Comparison of ENCODE assay signal across 8 cellular contexts in genomic region chr1:246567258-246568235, GRCh38. TPM values are rescaled to one million over a fixed set of nuclear protein-coding genes. Genes with fewer than 3 reads are reported as not detected.
DNase-seq lines count a peak whose midpoint lies in the region; ATAC-seq, FAIRE-seq and TF ChIP-seq lines count a peak whose summit lies in the region.

No MANE protein-coding gene starts in this region.

- H3K79me2 ChIP-seq in H1 (ENCODE audit: control insufficient read depth in 1 of 2, insufficient read depth in 2 of 2, low read length in 2 of 2) (peaks cover 7 to 75% of the 10 kb centered on the region in 2 experiments), neural cell (replicated peaks; ENCODE audit: insufficient read depth, low read length) (peaks cover 56% of the 10 kb centered on the region)

- H3K36me3 ChIP-seq in H1 (ENCODE audit: control insufficient read depth in 2 of 4, insufficient read depth in 4 of 4, low read length in 3 of 4) (peaks cover 0 to 8% (median 2%) of the 10 kb centered on the region in 4 experiments; a peak in 2 of 8 replicates), neural cell (ENCODE audit: insufficient read depth, low read length) (no peaks in the 10 kb centered on the region)

- no peak for FAIRE-seq in H1 (lab: Jason Lieb, UNC)

- H3K4me1 ChIP-seq in H1 (replicated peaks in 1 of 4; ENCODE audit: control insufficient read depth in 3 of 4, insufficient read depth in 4 of 4, low read length in 3 of 4) = peaks cover 0 to 5% (median 2%) of the 10 kb centered on the region in 4 experiments; a peak in 2 of 7 replicates

- peak overlapping the region in 2 of 4 experiments; percentile 55 to 84; a peak in 4 of 7 replicates for H3K9ac ChIP-seq in H1 (replicated peaks in 1 of 4; ENCODE audit: extremely low read depth in 1 of 4, low read depth in 3 of 4, low read length in 3 of 4)
- peak overlapping the region; percentile 87 for H3K9ac ChIP-seq in neural cell (ENCODE audit: low read length)

- TF ChIP-seq RAD21 in H1 (IDR thresholded peaks at IDR 0.05 in 1 of 2, conservative IDR thresholded peaks at IDR 0.05 in 1 of 2; ENCODE audit: low read depth in 2 of 2, low read length in 2 of 2) (no peak), neural cell (conservative IDR thresholded peaks at IDR 0.05) (no peak)

- no peaks in the 10 kb centered on the region; the same call in 1 of the 2 replicates for H3K79me1 ChIP-seq in H1 (ENCODE audit: low read depth, low read length)

- CTCF ChIA-PET in AG04449 (lab: Yijun Ruan, JAX) = interaction anchor here (0.9 to 1.4 kb wide), 7 partner anchors 8 to 128 kb away, joined by 3 to 5 read pairs (median 4); no protein-coding TSS in a partner anchor
- CTCF ChIA-PET in H1 (lab: Charles Lee; ENCODE audit: partially characterized antibody) = interaction anchor here (0.6 to 1.8 kb wide), 3 partner anchors 78 to 1368 kb away, joined by 3 to 7 read pairs (median 5); no protein-coding TSS in a partner anchor
- CTCF ChIA-PET in GM10248 (lab: Yijun Ruan, JAX) = interaction anchor here (1.5 to 2.5 kb wide), 2 partner anchors 11 to 122 kb away, joined by 4 to 8 read pairs; no protein-coding TSS in a partner anchor

- DNase-seq in AG04449 (ENCODE audit: low read depth, low spot score) = peak; percentile 75
- no peak for DNase-seq in GM12864 (ENCODE audit: low read depth)
- peak; percentile 44 for DNase-seq in SK-N-DZ (ENCODE audit: low spot score)
- no peak for DNase-seq in H1 (ENCODE audit: low read depth in 1 of 2, low spot score in 2 of 2)
- DNase-seq in GM10248 (ENCODE audit: extremely low spot score) = no peak
- DNase-seq in germinal center (ENCODE audit: low spot score) = no peak

- no peaks in the 10 kb centered on the region for H3K9me2 ChIP-seq in neural cell (ENCODE audit: insufficient read depth, low read length)

- ATAC-seq in GM18858 (IDR thresholded peaks at IDR 0.05; ENCODE audit: unreplicated experiment) = no peak

- H4K91ac ChIP-seq in H1 (replicated peaks; ENCODE audit: insufficient read length, low read length) = no peak overlapping the region

- no peak for TF ChIP-seq CTCF in AG04449 (IDR thresholded peaks at IDR 0.05; ENCODE audit: insufficient read depth, low read length, missing control alignments)
- TF ChIP-seq CTCF in GM12864 (IDR thresholded peaks at IDR 0.05; ENCODE audit: low read depth, low read length, missing control alignments) = no peak
- no peak for TF ChIP-seq CTCF in H1 (IDR thresholded peaks at IDR 0.05; ENCODE audit: control extremely low read depth in 1 of 3, insufficient read depth in 1 of 3, low read depth in 1 of 3, low read length in 3 of 3)
- no peak for TF ChIP-seq CTCF in neural cell (IDR thresholded peaks at IDR 0.05; ENCODE audit: poor library complexity, severe bottlenecking)
- TF ChIP-seq CTCF in GM10248 (IDR thresholded peaks at IDR 0.05; ENCODE audit: control extremely low read depth, extremely low read depth, low read depth, missing control alignments) = no peak

- no peaks in the 10 kb centered on the region for H3K23me2 ChIP-seq in H1 (ENCODE audit: low read depth, low read length)

- H3K4me3 ChIP-seq in AG04449 (ENCODE audit: low read depth, low read length) (peak overlapping the region; percentile 92), GM12864 (ENCODE audit: low read depth, low read length) (peak overlapping the region; percentile 92), H1 (ENCODE audit: extremely low read depth in 1 of 4, insufficient read depth in 2 of 4, low read depth in 3 of 4, low read length in 4 of 4) (peak overlapping the region; percentile 81 to 98 (median 96)), neural cell (ENCODE audit: low read length) (peak overlapping the region; percentile 92)

- H4K8ac ChIP-seq in H1 (ENCODE audit: extremely low read depth, insufficient read depth, low read length) = no peak overlapping the region

- TF ChIP-seq POLR2A in H1 (IDR thresholded peaks at IDR 0.05; ENCODE audit: control extremely low read depth in 1 of 2, low read depth in 2 of 2, low read length in 2 of 2) = no peak

- no peak overlapping the region for H4K5ac ChIP-seq in H1 (ENCODE audit: insufficient read length, low read depth, low read length)

- H2BK120ac ChIP-seq in H1 (replicated peaks; ENCODE audit: low read depth, low read length) = no peak overlapping the region

- no peak overlapping the region for H2BK20ac ChIP-seq in H1 (ENCODE audit: low read length)

- H2AFZ ChIP-seq in H1 (ENCODE audit: low read length) = 0 out of 2 replicates have a peak overlapping the region, but pooled peaks have one; percentile 95
- peak overlapping the region; percentile 61 for H2AFZ ChIP-seq in neural cell (ENCODE audit: low read depth, low read length)

- H2BK15ac ChIP-seq in H1 (ENCODE audit: low read length) = no peak overlapping the region

- H3K14ac ChIP-seq in H1 (ENCODE audit: insufficient read length) = no peak overlapping the region

- no peak overlapping the region for H2BK12ac ChIP-seq in H1 (ENCODE audit: low read depth, low read length)

- H3K27ac ChIP-seq in H1 (ENCODE audit: low read depth, low read length) (no peak overlapping the region), neural cell (ENCODE audit: low read length) (peak overlapping the region; percentile 90)

- no peak overlapping the region for H3K18ac ChIP-seq in H1 (ENCODE audit: extremely low read depth, low read length)

- no peak for TF ChIP-seq EP300 in H1 (IDR thresholded peaks at IDR 0.05; ENCODE audit: borderline replicate concordance in 1 of 2, low read depth in 2 of 2, low read length in 2 of 2)
- TF ChIP-seq EP300 in neural cell (conservative IDR thresholded peaks at IDR 0.05; ENCODE audit: poor library complexity, severe bottlenecking) = no peak

- WGBS in H1 (ENCODE audit: extremely low coverage in 1 of 2, insufficient coverage in 1 of 2, insufficient read length in 1 of 2, insufficient replicate concordance in 2 of 2, low coverage in 1 of 2, low lambda C conversion rate in 2 of 2, missing lambda C conversion rate in 1 of 2), 2 experiments = 35% methylated on average over 13 of the region's 13 CpGs; no CpG with 5 or more reads in 1 of the 2 experiments

- H3K4ac ChIP-seq in H1 (replicated peaks; ENCODE audit: insufficient read length, low read depth, low read length) = no peak overlapping the region

- POLR2A ChIA-PET in AG04449 (lab: Yijun Ruan, JAX) = interaction anchor here (0.8 to 2.7 kb wide), 3 partner anchors 11 to 65 kb away, joined by 3 to 9 read pairs (median 4); no protein-coding TSS in a partner anchor
- POLR2A ChIA-PET in H1 (lab: Charles Lee; ENCODE audit: partially characterized antibody) = interaction anchor here (1.8 to 2.6 kb wide), 3 partner anchors 10 to 61 kb away, joined by 3 to 7 read pairs (median 7); partner anchors contain the start of gene SMYD3
- POLR2A ChIA-PET in GM10248 (lab: Yijun Ruan, JAX) = interaction anchor here (1.6 kb wide), 1 partner anchor 12 kb away, joined by 11 read pairs; no protein-coding TSS in a partner anchor

- no peak overlapping the region for H2AK5ac ChIP-seq in H1 (ENCODE audit: low read depth, low read length)

- H3K56ac ChIP-seq in H1 (replicated peaks; ENCODE audit: insufficient read length, low read depth, low read length) = no peak overlapping the region

- H3K4me2 ChIP-seq in H1 (ENCODE audit: insufficient read depth in 1 of 2, low read depth in 2 of 2, low read length in 2 of 2) (peak overlapping the region; percentile 60 to 72), neural cell (ENCODE audit: low read length) (peak overlapping the region; percentile 71)

- no peaks in the 10 kb centered on the region for H3F3A ChIP-seq in neural cell (ENCODE audit: insufficient read depth, low read length, poor library complexity, severe bottlenecking)

- H3K9me3 ChIP-seq in H1 (ENCODE audit: insufficient read depth in 2 of 2, low read depth in 1 of 2, low read length in 1 of 2) (no peaks in the 10 kb centered on the region), neural cell (ENCODE audit: low read length) (no peaks in the 10 kb centered on the region)

- no peak overlapping the region for H3K23ac ChIP-seq in H1 (ENCODE audit: insufficient read length)

- H3K27me3 ChIP-seq in H1 (replicated peaks in 1 of 4; ENCODE audit: control insufficient read depth in 3 of 4, extremely low read depth in 1 of 4, insufficient read depth in 3 of 4, low read length in 3 of 4) (no peaks in the 10 kb centered on the region), neural cell (ENCODE audit: insufficient read depth, low read depth, low read length) (no peaks in the 10 kb centered on the region)

- no peak overlapping the region for H2BK5ac ChIP-seq in H1 (ENCODE audit: low read depth, low read length)

- peaks cover 0 to 5% of the 10 kb centered on the region in 2 experiments for H4K20me1 ChIP-seq in H1 (replicated peaks in 1 of 2; ENCODE audit: control insufficient read depth in 1 of 2, insufficient read depth in 2 of 2, low read length in 2 of 2)
- H4K20me1 ChIP-seq in neural cell (ENCODE audit: insufficient read depth) = no peaks in the 10 kb centered on the region

RNA-seq across cellular contexts. Expression of gene CNST, which starts 1.3 kb away (rescaled TPM):
- polyA plus RNA-seq in SK-N-DZ (2014; cell fraction: cytosol; rRNA removed) = 14.5 and 15.2 TPM in 2 replicates
- polyA plus RNA-seq in SK-N-DZ (2014; cell fraction: nucleus; rRNA removed) = 10.5 and 16.5 TPM in 2 replicates
- total RNA-seq in H1 (2021; fragmentation: NEBNext Ultra II Directional; extraction: Animal tissue kit (Norgen Biotek cat#: 25700)) = 21.3 TPM in 2 replicates
- polyA plus RNA-seq in H1 (2011; rRNA removed) (3.5 and 5.3 TPM in 2 replicates), neural cell (23.7 and 26.3 TPM in 2 replicates)
- 6.3 TPM for polyA plus RNA-seq in H1 (2011; cell fraction: cytosol; rRNA removed)
- 5.5 TPM for polyA plus RNA-seq in H1 (2011; cell fraction: nucleus; rRNA removed)
- polyA plus RNA-seq in H1 (2012, experiment 1 of 2) = 7.6 to 12.5 TPM (median 10.6 TPM) in 4 replicates
- 0.63 TPM for polyA plus RNA-seq in H1 (2012, experiment 2 of 2)
- 9.6 TPM for polyA plus RNA-seq in H1 (2013, experiment 1 of 2)
- 11.0 TPM for polyA plus RNA-seq in H1 (2013, experiment 2 of 2)
- 22.7 and 26.2 TPM in 2 replicates for polyA minus RNA-seq in H1 (2011; rRNA and poly(A)+ RNA removed)
- 11.8 TPM for polyA minus RNA-seq in H1 (2011; cell fraction: cytosol; rRNA and poly(A)+ RNA removed)
- 16.9 TPM for polyA minus RNA-seq in H1 (2011; cell fraction: nucleus; rRNA and poly(A)+ RNA removed)
- 56.1 and 57.5 TPM in 2 replicates for polyA minus RNA-seq in neural cell

RNA-seq across cellular contexts. Expression of gene TFB2M, which starts 1.5 kb away (rescaled TPM):
- polyA plus RNA-seq in SK-N-DZ (2014; cell fraction: cytosol; rRNA removed) = 22.9 and 24.7 TPM in 2 replicates
- 16.9 and 17.9 TPM in 2 replicates for polyA plus RNA-seq in SK-N-DZ (2014; cell fraction: nucleus; rRNA removed)
- total RNA-seq in H1 (2021; fragmentation: NEBNext Ultra II Directional; extraction: Animal tissue kit (Norgen Biotek cat#: 25700)) = 20.5 and 22.0 TPM in 2 replicates
- polyA plus RNA-seq in H1 (2011; rRNA removed) (6.9 and 10.4 TPM in 2 replicates), neural cell (15.0 and 19.2 TPM in 2 replicates)
- polyA plus RNA-seq in H1 (2011; cell fraction: cytosol; rRNA removed) = 14.1 TPM
- polyA plus RNA-seq in H1 (2011; cell fraction: nucleus; rRNA removed) = 7.5 TPM
- polyA plus RNA-seq in H1 (2012, experiment 1 of 2) = 11.9 to 20.8 TPM (median 14.0 TPM) in 4 replicates
- 2.5 TPM for polyA plus RNA-seq in H1 (2012, experiment 2 of 2)
- polyA plus RNA-seq in H1 (2013, experiment 1 of 2) = 16.2 TPM
- 16.4 TPM for polyA plus RNA-seq in H1 (2013, experiment 2 of 2)
- 6.2 and 7.3 TPM in 2 replicates for polyA minus RNA-seq in H1 (2011; rRNA and poly(A)+ RNA removed)
- 6.2 TPM for polyA minus RNA-seq in H1 (2011; cell fraction: cytosol; rRNA and poly(A)+ RNA removed)
- 9.0 TPM for polyA minus RNA-seq in H1 (2011; cell fraction: nucleus; rRNA and poly(A)+ RNA removed)
- 17.0 and 17.6 TPM in 2 replicates for polyA minus RNA-seq in neural cell

Comparison
In these comparisons a context has a peak if more than half of its experiments do, and no peak if none do; other contexts are left out.
1. DNase-seq: peak in AG04449 (single experiment) and SK-N-DZ (single experiment); none in GM12864 (single experiment), H1 (0 of 2), GM10248 (single experiment) and germinal center (single experiment).
2. Peak in every context shown above with its lines, with median percentiles within 50 percentile points of each other: H3K4me3 ChIP-seq.